In genomic region chr7:1464694-1465093, GRCh38 we compare ENCODE assay signal across 8 cellular contexts.
"Had no signal": no experiment of that assay in that cellular context is flagged by ENCODE, and none has a peak within 500 bp of the region (broad histone marks: within the 10 kb centered on the region; RNA-seq: fewer than 3 reads in every experiment).

No MANE protein-coding gene starts in this region.

- H3K27ac ChIP-seq: GM23248, KMS-11 had no signal

- DNase-seq: GM23248, GOT3, H7, Karpas-422, KBM-7 had no signal

- H3K36me3 ChIP-seq: HAP-1 had no signal

- H3K9ac ChIP-seq: GM23248, KMS-11 had no signal

- H3K4me3 ChIP-seq: GM23248, HAP-1 had no signal

- H3K4me2 ChIP-seq: KMS-11 had no signal

- H2AFZ ChIP-seq: GM23248 had no signal

- H3K9me3 ChIP-seq: HAP-1 had no signal

- FAIRE-seq: HTR-8/SVneo had no signal
